ENCODE assay signal across 1 cellular context in genomic region chr2:171414645-171415044, GRCh38.
A peak's percentile ranks its signal among the peaks of the same experiment; 100 is the strongest.
TF ChIP-seq lines count a peak whose summit lies in the region.
"Not testable (repeated sequence)": the region's sequence is repeated elsewhere in the genome, so short reads cannot be mapped to it uniquely, and the experiment has no call there.

No MANE protein-coding gene starts in this region.

TF ChIP-seq in K562, 482 proteins besides CTCF, POLR2A, EP300 and RAD21:
- TF ChIP-seq L3MBTL2 (IDR thresholded peaks at IDR 0.05): 0 out of 2 replicates have a peak, but pooled peaks have one; percentile 21
- peak; percentile 63 for TF ChIP-seq ARID1B (IDR thresholded peaks at IDR 0.05)
- peak; percentile 11; the same call in 1 of the 2 replicates for TF ChIP-seq NCOR1 (IDR thresholded peaks at IDR 0.05)
- 0 out of 2 replicates have a peak, but pooled peaks have one; percentile 27 for TF ChIP-seq KLF16 (IDR thresholded peaks at IDR 0.05)
- TF ChIP-seq CHD2 (IDR thresholded peaks at IDR 0.05; ENCODE audit: low read depth, low read length): peak; percentile 86
- peak; percentile 70; the same call in 1 of the 2 replicates for TF ChIP-seq ARID3A (IDR thresholded peaks at IDR 0.05; ENCODE audit: borderline replicate concordance, low read depth, low read length)
- peak; percentile 29; the same call in 1 of the 2 replicates for TF ChIP-seq JUND (IDR thresholded peaks at IDR 0.05; ENCODE audit: borderline replicate concordance, low read depth, low read length)
- not testable (repeated sequence) for TF ChIP-seq JUND (tag; IDR thresholded peaks at IDR 0.05; ENCODE audit: borderline replicate concordance, low read depth, low read length); TEAD4 (CRISPR knock-in tag; IDR thresholded peaks at IDR 0.05; ENCODE audit: borderline replicate concordance)
- TF ChIP-seq TCF3 (CRISPR knock-in tag; IDR thresholded peaks at IDR 0.05): peak; percentile 69
- peak; percentile 20; the same call in 1 of the 2 replicates for TF ChIP-seq ZNF384 (IDR thresholded peaks at IDR 0.05; ENCODE audit: low read depth, low read length)
- TF ChIP-seq SMARCA4 (IDR thresholded peaks at IDR 0.05): peak; percentile 40; the same call in 1 of the 2 replicates
- TF ChIP-seq CHAMP1 (IDR thresholded peaks at IDR 0.05): 0 out of 2 replicates have a peak, but pooled peaks have one; percentile 43
- peak; percentile 58 for TF ChIP-seq EGR1 (conservative IDR thresholded peaks at IDR 0.05)
- 0 out of 2 replicates have a peak, but pooled peaks have one; percentile 46 for TF ChIP-seq CC2D1A (IDR thresholded peaks at IDR 0.05)
- TF ChIP-seq TRIM24 (IDR thresholded peaks at IDR 0.05): peak in 1 of 2 experiments; percentile 29; a peak in 1 of 4 replicates
- TF ChIP-seq CBFA2T3 (IDR thresholded peaks at IDR 0.05): peak; percentile 73
- TF ChIP-seq HDAC2 (IDR thresholded peaks at IDR 0.05): 0 out of 2 replicates have a peak, but pooled peaks have one; percentile 18
- peak; percentile 51 for TF ChIP-seq DPF2 (IDR thresholded peaks at IDR 0.05)
- TF ChIP-seq TAL1 (IDR thresholded peaks at IDR 0.05): peak; percentile 65
- peak; percentile 51 for TF ChIP-seq CBFA2T2 (conservative IDR thresholded peaks at IDR 0.05)
- peak; percentile 68 for TF ChIP-seq TEAD4 (IDR thresholded peaks at IDR 0.05; ENCODE audit: low read length)
